ENCODE assay signal across 7 cellular contexts in the genomic region with DNA sequence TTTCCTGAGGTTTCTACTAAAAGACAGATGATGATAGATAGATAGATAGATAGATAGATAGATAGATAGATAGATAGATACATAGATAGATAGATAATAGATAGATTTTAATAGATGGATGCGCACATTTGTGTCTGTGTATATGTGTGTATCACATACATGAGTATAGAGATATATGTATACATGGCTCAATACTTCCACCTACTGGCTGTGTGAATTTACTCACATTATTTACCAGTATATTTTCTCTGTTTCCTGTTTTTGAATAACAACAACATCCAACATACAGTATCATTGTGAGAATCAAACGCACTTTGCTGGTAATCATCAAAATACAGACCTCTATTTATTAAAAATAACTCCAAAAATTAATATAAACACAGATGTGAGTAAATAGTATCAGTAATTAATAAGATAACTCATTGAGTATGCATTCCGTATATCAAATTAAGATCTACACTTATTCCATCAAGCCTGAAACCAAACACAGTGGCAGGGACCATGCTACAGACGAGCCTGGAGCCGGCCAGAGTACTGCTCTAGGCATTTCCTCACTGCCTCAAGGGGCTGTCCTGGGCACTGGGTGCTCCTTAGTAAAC.
DNase-seq lines count a peak whose midpoint lies in the region; ATAC-seq, FAIRE-seq and TF ChIP-seq lines count a peak whose summit lies in the region.

No MANE protein-coding gene starts in this region.

- no peak overlapping the region for H3K27ac Mint-ChIP-seq in astrocyte (ENCODE audit: unreplicated experiment)

- H3K27me3 Mint-ChIP-seq in astrocyte (ENCODE audit: low read depth, unreplicated experiment) = no peaks in the 10 kb centered on the region

- H3K9me3 ChIP-seq in astrocyte (ENCODE audit: insufficient read depth, low read depth, low read length) = no peaks in the 10 kb centered on the region
- H3K9me3 ChIP-seq in keratinocyte (ENCODE audit: control insufficient read depth, low read depth, low read length) = no peaks in the 10 kb centered on the region

- DNase-seq in NCI-H2171 (lab: John Stamatoyannopoulos, UW) (peak; percentile 35), astrocyte (ENCODE audit: low read depth) (peak; percentile 35), keratinocyte (ENCODE audit: low read depth, low spot score) (no peak), COLO668 (lab: John Stamatoyannopoulos, UW; ENCODE audit: unreplicated experiment) (no peak), lower leg skin (ENCODE audit: low spot score in 2 of 2) (no peak)

- H3K4me2 ChIP-seq in astrocyte (ENCODE audit: low read length) = no peak overlapping the region
- no peak overlapping the region for H3K4me2 ChIP-seq in keratinocyte (ENCODE audit: control insufficient read depth, extremely low read depth, insufficient read depth, low read depth, low read length)

- H3K36me3 ChIP-seq in astrocyte (ENCODE audit: insufficient read depth, low read length) = no peaks in the 10 kb centered on the region
- no peaks in the 10 kb centered on the region for H3K36me3 ChIP-seq in keratinocyte (ENCODE audit: control insufficient read depth in 2 of 2, extremely low read depth in 1 of 2, insufficient read depth in 2 of 2, low read length in 2 of 2)

- TF ChIP-seq CTCF in astrocyte (IDR thresholded peaks at IDR 0.05; ENCODE audit: insufficient read depth, low read depth, low read length) (peak; percentile 43), keratinocyte (optimal IDR thresholded peaks at IDR 0.05 in 1 of 3, IDR thresholded peaks at IDR 0.05 in 1 of 3, conservative IDR thresholded peaks at IDR 0.05 in 1 of 3; ENCODE audit: extremely low read depth in 1 of 3, insufficient read depth in 2 of 3, low read length in 3 of 3) (peak in 2 of 3 experiments; percentile 15 to 36), lower leg skin (IDR thresholded peaks at IDR 0.05) (no peak)

- no peaks in the 10 kb centered on the region for H3K4me1 ChIP-seq in astrocyte (ENCODE audit: insufficient read depth, low read length)
- H3K4me1 ChIP-seq in keratinocyte (ENCODE audit: control insufficient read depth, extremely low read depth, insufficient read depth, low read length) = no peaks in the 10 kb centered on the region

- FAIRE-seq in astrocyte (lab: Jason Lieb, UNC) = no peak
- FAIRE-seq in keratinocyte (lab: Jason Lieb, UNC) = no peak

- H3K27me3 ChIP-seq in astrocyte (ENCODE audit: insufficient read depth, low read length) (no peaks in the 10 kb centered on the region), keratinocyte (ENCODE audit: control insufficient read depth, extremely low read depth, insufficient read depth, low read length) (no peaks in the 10 kb centered on the region)

- H2AFZ ChIP-seq in astrocyte (ENCODE audit: low read depth, low read length) (no peak overlapping the region), keratinocyte (ENCODE audit: control insufficient read depth, low read length) (no peak overlapping the region)

- ATAC-seq in GM18519 (IDR thresholded peaks at IDR 0.05; ENCODE audit: low FRiP score, unreplicated experiment) (peak; percentile 76), HG02943 (IDR thresholded peaks at IDR 0.05; ENCODE audit: low read depth, unreplicated experiment) (peak; percentile 74)

- 34 to 40% methylated on average over 5 of the region's 5 CpGs for WGBS in lower leg skin, 2 donors

- no peaks in the 10 kb centered on the region for H3K4me1 Mint-ChIP-seq in astrocyte (ENCODE audit: low read depth, unreplicated experiment)

- H3K79me2 ChIP-seq in astrocyte (ENCODE audit: insufficient read depth, low read length) = no peaks in the 10 kb centered on the region
- no peaks in the 10 kb centered on the region for H3K79me2 ChIP-seq in keratinocyte (ENCODE audit: control insufficient read depth, insufficient read depth, low read length)

- no peak overlapping the region for H3K27ac ChIP-seq in astrocyte (ENCODE audit: low read depth, low read length)
- H3K27ac ChIP-seq in keratinocyte (ENCODE audit: control insufficient read depth, insufficient read depth, low read length) = no peak overlapping the region

- intact Hi-C loops in lower leg skin (cut with DNase I; ENCODE audit: low total_unique reads) = no loop called here

- TF ChIP-seq POLR2A in lower leg skin (IDR thresholded peaks at IDR 0.05) = no peak

- H3K4me3 ChIP-seq in astrocyte (ENCODE audit: insufficient read depth, low read depth, low read length) (no peak overlapping the region), keratinocyte (ENCODE audit: control insufficient read depth in 2 of 3, extremely low read depth in 1 of 3, insufficient read depth in 2 of 3, low read depth in 1 of 3, low read length in 3 of 3) (no peak overlapping the region), lower leg skin (ENCODE audit: low read depth, poor library complexity, severe bottlenecking) (no peak overlapping the region)

- H3K36me3 Mint-ChIP-seq in astrocyte (ENCODE audit: low read depth, unreplicated experiment) = no peaks in the 10 kb centered on the region

- H3K9me1 ChIP-seq in keratinocyte (ENCODE audit: control insufficient read depth, extremely low read depth, insufficient read depth, low read length) = no peaks in the 10 kb centered on the region

- peaks cover 2% of the 10 kb centered on the region for H3K9me3 Mint-ChIP-seq in astrocyte (ENCODE audit: unreplicated experiment)

- H3K4me3 Mint-ChIP-seq in astrocyte (ENCODE audit: unreplicated experiment) = no peak overlapping the region

- H3K9ac ChIP-seq in astrocyte (ENCODE audit: low read length) (no peak overlapping the region), keratinocyte (ENCODE audit: control insufficient read depth, extremely low read depth, insufficient read depth, low read length) (no peak overlapping the region)

- dilution Hi-C loops in keratinocyte (cut with MboI; ENCODE audit: extremely low pct_ligation_motif_present, low sequenced_read_pairs) = no loop called here

- H4K20me1 ChIP-seq in astrocyte (ENCODE audit: insufficient read depth, low read length) (no peaks in the 10 kb centered on the region), keratinocyte (ENCODE audit: control insufficient read depth, extremely low read depth, insufficient read depth, low read length) (no peaks in the 10 kb centered on the region)

Comparison
In these comparisons a context has a peak if more than half of its experiments do, and no peak if none do; other contexts are left out.
1. DNase-seq: peak in NCI-H2171 (single experiment) and astrocyte (single experiment); none in keratinocyte (single experiment), COLO668 (single experiment) and lower leg skin (0 of 2).
2. CTCF ChIP-seq: peak in astrocyte (single experiment) and keratinocyte (2 of 3); none in lower leg skin (0 of 3).